ENCODE assay signal across 8 cellular contexts in the genomic region with DNA sequence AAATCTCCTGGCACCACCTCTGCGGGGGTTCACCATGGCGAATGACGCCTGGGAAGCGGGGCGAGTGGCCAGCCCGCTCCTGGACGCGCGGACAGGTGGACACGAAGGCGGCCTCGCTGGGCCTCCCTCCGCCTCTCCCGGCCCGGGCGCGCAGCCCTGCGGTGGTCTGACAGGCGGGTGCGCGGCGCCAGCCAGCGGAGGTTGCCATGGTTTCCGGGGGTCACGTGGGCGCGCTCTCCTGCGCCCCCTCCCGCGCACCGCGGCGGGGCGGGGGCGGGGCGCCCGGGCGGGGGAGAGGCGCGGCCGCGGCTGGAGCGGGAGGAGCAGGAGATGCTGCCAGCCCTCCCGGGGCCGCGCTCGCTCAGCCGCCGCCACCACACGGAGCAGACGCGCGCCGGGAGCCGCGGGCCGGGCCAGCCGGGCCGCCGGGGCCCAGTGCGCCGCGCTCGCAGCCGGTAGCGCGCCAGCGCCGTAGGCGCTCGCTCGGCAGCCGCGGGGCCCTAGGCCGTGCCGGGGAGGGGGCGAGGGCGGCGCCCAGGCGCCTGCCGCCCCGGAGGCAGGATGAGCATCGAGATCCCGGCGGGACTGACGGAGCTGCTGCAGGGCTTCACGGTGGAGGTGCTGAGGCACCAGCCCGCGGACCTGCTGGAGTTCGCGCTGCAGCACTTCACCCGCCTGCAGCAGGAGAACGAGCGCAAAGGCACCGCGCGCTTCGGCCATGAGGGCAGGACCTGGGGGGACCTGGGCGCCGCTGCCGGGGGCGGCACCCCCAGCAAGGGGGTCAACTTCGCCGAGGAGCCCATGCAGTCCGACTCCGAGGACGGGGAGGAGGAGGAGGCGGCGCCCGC. TPM values are rescaled to one million over a fixed set of nuclear protein-coding genes. Genes with fewer than 3 reads are reported as not detected.
A peak's percentile ranks its signal among the peaks of the same experiment; 100 is the strongest.
DNase-seq lines count a peak whose midpoint lies in the region; ATAC-seq, FAIRE-seq and TF ChIP-seq lines count a peak whose summit lies in the region.

Gene PRKAR2B (plus strand): TSS at position 359 of the 848 bp plus-strand sequence. CDS start 203 bp downstream, at position 562.

- intact Hi-C loops in breast epithelium (cut with DNase I; ENCODE audit: low total_unique reads): no loop called here

- peak; percentile 89 for ATAC-seq in HG02970 (IDR thresholded peaks at IDR 0.05; ENCODE audit: low FRiP score, unreplicated experiment)

- 1% methylated on average over 47 to 110 of the region's 110 CpGs for WGBS in small intestine, 3 donors

- peak within 1 kb of the TSS; percentile 80 to 96 for H3K27ac ChIP-seq in breast epithelium
- H3K27ac ChIP-seq in small intestine (ENCODE audit: low read depth in 1 of 2, low read length in 1 of 2): peak within 1 kb of the TSS in 1 of 2 donors; percentile 83

- peak within 1 kb of the TSS; percentile 77 for H3K4me3 ChIP-seq in WI38 (ENCODE audit: low read depth, low read length)
- peak within 1 kb of the TSS; percentile 74 to 96 (median 80) for H3K4me3 ChIP-seq in breast epithelium
- peak within 1 kb of the TSS; percentile 51 to 55 for H3K4me3 ChIP-seq in small intestine (ENCODE audit: low read depth in 1 of 2, low read length in 2 of 2)

- no peaks in the 10 kb centered on the region for H3K9me3 ChIP-seq in breast epithelium
- no peaks in the 10 kb centered on the region for H3K9me3 ChIP-seq in small intestine (ENCODE audit: control insufficient read depth, low read depth)

- H3K4me1 ChIP-seq in breast epithelium (peaks cover 4 to 7% of the 10 kb centered on the region in 2 donors), small intestine (ENCODE audit: control insufficient read depth in 2 of 2, insufficient read depth in 1 of 2, low read depth in 1 of 2, low read length in 1 of 2) (no peaks in the 10 kb centered on the region)

- DNase-seq in GM18507 (ENCODE audit: extremely low spot score, insufficient read length, low read depth): peak; percentile 56
- DNase-seq in NCI-H2107 (lab: John Stamatoyannopoulos, UW): peak; percentile 33
- peak; percentile 53 to 66 for DNase-seq in breast epithelium (ENCODE audit: low spot score in 2 of 2)
- peak; percentile 94 for DNase-seq in iPS-NIHi7 (ENCODE audit: extremely low spot score)
- peak; percentile 27 for DNase-seq in small intestine
- DNase-seq in foreskin melanocyte: no peak

- no peak for FAIRE-seq in GM18507 (lab: Jason Lieb, UNC)
- no peak for FAIRE-seq in small intestine (lab: Jason Lieb, UNC)

- no peak for TF ChIP-seq CTCF in WI38 (IDR thresholded peaks at IDR 0.05; ENCODE audit: low read depth, low read length)
- no peak for TF ChIP-seq CTCF in breast epithelium (IDR thresholded peaks at IDR 0.05)

- no peaks in the 10 kb centered on the region for H3K27me3 ChIP-seq in breast epithelium
- no peaks in the 10 kb centered on the region for H3K27me3 ChIP-seq in small intestine (ENCODE audit: control insufficient read depth in 2 of 2, insufficient read depth in 2 of 2, low read length in 2 of 2)

- TF ChIP-seq POLR2A in breast epithelium (IDR thresholded peaks at IDR 0.05): no peak

- no peaks in the 10 kb centered on the region for H3K36me3 ChIP-seq in breast epithelium
- H3K36me3 ChIP-seq in small intestine (ENCODE audit: control insufficient read depth in 2 of 2, insufficient read depth in 2 of 2, low read length in 2 of 2): no peaks in the 10 kb centered on the region

RNA-seq across cellular contexts. Expression of gene PRKAR2B, which starts in this region (rescaled TPM):
- total RNA-seq in breast epithelium: 100 to 1,000 TPM in 1 of 3 donors, 10 to 100 TPM in 2; 34.7 to 252 (median 64.1) TPM
- polyA plus RNA-seq in small intestine: 10 to 100 TPM in 1 of 3 donors, 1 to 10 TPM in 1, under 1 TPM in 1; 0.89 to 12.9 (median 7.8) TPM
